In the genomic region with DNA sequence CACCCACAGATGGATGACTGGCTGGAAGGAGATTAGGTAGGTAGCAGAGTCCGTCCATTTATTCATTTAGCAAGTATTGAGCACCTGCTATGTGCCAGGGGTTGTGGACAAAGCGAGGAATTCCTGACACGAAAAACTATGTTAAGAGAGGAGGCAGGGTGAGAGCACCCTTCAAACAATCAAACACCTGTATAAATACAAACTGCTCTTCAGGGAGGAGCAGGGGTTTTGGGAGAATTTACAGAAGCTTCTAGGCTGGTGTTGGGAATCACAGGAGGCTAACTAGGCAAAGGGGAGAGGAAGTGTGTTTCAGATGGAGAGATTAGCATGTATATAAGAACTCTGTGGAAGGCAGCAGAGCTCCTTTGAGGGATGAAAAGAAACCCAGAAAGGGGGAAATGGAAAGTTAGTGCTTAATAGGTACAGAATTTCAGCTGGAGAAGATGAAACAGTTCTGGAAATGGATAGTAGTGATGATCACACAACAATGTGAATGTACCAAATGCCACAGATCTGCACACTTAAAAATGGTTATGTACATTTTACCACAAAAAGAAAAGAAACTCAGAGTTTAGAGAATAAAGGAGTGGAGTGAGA, we compare ENCODE assay signal across 8 cellular contexts. TPM values are rescaled to one million over a fixed set of nuclear protein-coding genes. Genes with fewer than 3 reads are reported as not detected.
DNase-seq lines count a peak whose midpoint lies in the region; ATAC-seq and TF ChIP-seq lines count a peak whose summit lies in the region.

No MANE protein-coding gene starts in this region.

- peaks cover 5 to 14% (median 6%) of the 10 kb centered on the region in 3 donors for H3K36me3 Mint-ChIP-seq in CD8-positive, alpha-beta memory T cell

- CTCF ChIA-PET in CD8-positive, alpha-beta memory T cell (lab: Charles Lee): interaction anchor here (0.8 to 2.7 kb wide), 9 partner anchors 8 to 80 kb away, joined by 3 to 11 read pairs (median 5); partner anchors contain the start of genes NKTR, SS18L2 and VIPR1

- peak overlapping the region; percentile 95 to 99 (median 98) for H3K27ac Mint-ChIP-seq in CD8-positive, alpha-beta memory T cell

- no peaks in the 10 kb centered on the region for H3K9me3 ChIP-seq in CD8-positive, alpha-beta memory T cell (ENCODE audit: low read length)
- no peaks in the 10 kb centered on the region for H3K9me3 ChIP-seq in NT2/D1 (ENCODE audit: insufficient read depth, low read length)
- no peaks in the 10 kb centered on the region for H3K9me3 ChIP-seq in endocrine pancreas (ENCODE audit: control insufficient read depth, low read length)
- H3K9me3 ChIP-seq in neutrophil: no peaks in the 10 kb centered on the region

- peaks cover 30% of the 10 kb centered on the region for H3K4me1 ChIP-seq in CD8-positive, alpha-beta memory T cell (ENCODE audit: insufficient read depth, low read length)
- H3K4me1 ChIP-seq in NT2/D1 (ENCODE audit: insufficient read depth, insufficient read length): no peaks in the 10 kb centered on the region
- H3K4me1 ChIP-seq in endocrine pancreas (ENCODE audit: control insufficient read depth, insufficient read depth, low read length): peaks cover 16% of the 10 kb centered on the region
- H3K4me1 ChIP-seq in neutrophil (ENCODE audit: control insufficient read depth in 1 of 2, insufficient read depth in 1 of 2, low read depth in 1 of 2, low read length in 1 of 2): peaks cover 17 to 21% of the 10 kb centered on the region in 2 experiments

- peak overlapping the region; percentile 88 to 98 (median 91) for H3K4me3 Mint-ChIP-seq in CD8-positive, alpha-beta memory T cell

- H3K9ac ChIP-seq in NT2/D1 (ENCODE audit: insufficient read length, low read depth): peak overlapping the region; percentile 85
- peak overlapping the region; percentile 69 for H3K9ac ChIP-seq in endocrine pancreas (ENCODE audit: control insufficient read depth, insufficient read depth, low read length)

- H3K4me1 Mint-ChIP-seq in CD8-positive, alpha-beta memory T cell: peaks cover 35 to 47% (median 43%) of the 10 kb centered on the region in 3 donors

- POLR2A ChIA-PET in CD8-positive, alpha-beta memory T cell (lab: Charles Lee): interaction anchor here (2.2 to 3.0 kb wide), 2 partner anchors 9 to 17 kb away, joined by 23 read pairs; partner anchors contain the start of genes NKTR and SS18L2

- no peaks in the 10 kb centered on the region for H3K9me3 Mint-ChIP-seq in CD8-positive, alpha-beta memory T cell

- no peak for DNase-seq in CD8-positive, alpha-beta memory T cell
- DNase-seq in NT2/D1 (ENCODE audit: low read depth, low spot score): peak; percentile 25
- no peak for DNase-seq in HPDE6-E6E7 (ENCODE audit: extremely low spot score)
- no peak for DNase-seq in GM20000 (ENCODE audit: low spot score)

- ATAC-seq in GM19467 (IDR thresholded peaks at IDR 0.05; ENCODE audit: unreplicated experiment) (no peak), GM18868 (IDR thresholded peaks at IDR 0.05; ENCODE audit: unreplicated experiment) (no peak)

- peak overlapping the region; percentile 97 for H3K27ac ChIP-seq in CD8-positive, alpha-beta memory T cell (ENCODE audit: low read depth, low read length)
- peak overlapping the region; percentile 84 for H3K27ac ChIP-seq in neutrophil

- peak overlapping the region; percentile 64 for H3K4me3 ChIP-seq in CD8-positive, alpha-beta memory T cell (ENCODE audit: low read length)
- H3K4me3 ChIP-seq in NT2/D1 (ENCODE audit: insufficient read length, low read depth) (peak overlapping the region; percentile 79), endocrine pancreas (ENCODE audit: control insufficient read depth, insufficient read depth, low read length) (peak overlapping the region; percentile 73), neutrophil (ENCODE audit: low read depth in 1 of 2, low read length in 1 of 2) (peak overlapping the region; percentile 73 to 90)

- H3K27me3 Mint-ChIP-seq in CD8-positive, alpha-beta memory T cell: no peaks in the 10 kb centered on the region

- no peaks in the 10 kb centered on the region for H3K27me3 ChIP-seq in CD8-positive, alpha-beta memory T cell (ENCODE audit: insufficient read depth, low read length, poor library complexity, severe bottlenecking)
- no peaks in the 10 kb centered on the region for H3K27me3 ChIP-seq in NT2/D1 (ENCODE audit: insufficient read depth, insufficient read length)
- no peaks in the 10 kb centered on the region for H3K27me3 ChIP-seq in endocrine pancreas (ENCODE audit: control insufficient read depth, insufficient read depth, low read length)
- no peaks in the 10 kb centered on the region for H3K27me3 ChIP-seq in neutrophil

- H3K36me3 ChIP-seq in CD8-positive, alpha-beta memory T cell (ENCODE audit: insufficient read depth, low read length): no peaks in the 10 kb centered on the region
- H3K36me3 ChIP-seq in NT2/D1 (ENCODE audit: insufficient read depth, insufficient read length, low read length): peaks cover 20% of the 10 kb centered on the region
- H3K36me3 ChIP-seq in endocrine pancreas (ENCODE audit: control insufficient read depth, insufficient read depth, low read length): no peaks in the 10 kb centered on the region
- H3K36me3 ChIP-seq in neutrophil: no peaks in the 10 kb centered on the region

- TF ChIP-seq CTCF in neutrophil (IDR thresholded peaks at IDR 0.05) (no peak), GM20000 (IDR thresholded peaks at IDR 0.05; ENCODE audit: extremely low read depth, missing control alignments) (no peak)

RNA-seq across cellular contexts. Expression of gene SEC22C, which starts 0.8 kb away (rescaled TPM):
- 10 to 100 TPM; 52.6 to 53.6 TPM for total RNA-seq in CD8-positive, alpha-beta memory T cell
- 45.5 TPM for polyA plus RNA-seq in CD8-positive, alpha-beta memory T cell

RNA-seq across cellular contexts. Expression of gene SS18L2, which starts 8.1 kb away (rescaled TPM):
- total RNA-seq in CD8-positive, alpha-beta memory T cell: 10 to 100 TPM; 80.4 to 80.7 TPM
- 159 TPM for polyA plus RNA-seq in CD8-positive, alpha-beta memory T cell

RNA-seq across cellular contexts. Expression of gene NKTR, which starts 17.9 kb away (rescaled TPM):
- 10 to 100 TPM; 54.1 to 58.2 TPM for total RNA-seq in CD8-positive, alpha-beta memory T cell
- polyA plus RNA-seq in CD8-positive, alpha-beta memory T cell: 15.8 TPM
